ENCODE assay signal across 7 cellular contexts in the genomic region with DNA sequence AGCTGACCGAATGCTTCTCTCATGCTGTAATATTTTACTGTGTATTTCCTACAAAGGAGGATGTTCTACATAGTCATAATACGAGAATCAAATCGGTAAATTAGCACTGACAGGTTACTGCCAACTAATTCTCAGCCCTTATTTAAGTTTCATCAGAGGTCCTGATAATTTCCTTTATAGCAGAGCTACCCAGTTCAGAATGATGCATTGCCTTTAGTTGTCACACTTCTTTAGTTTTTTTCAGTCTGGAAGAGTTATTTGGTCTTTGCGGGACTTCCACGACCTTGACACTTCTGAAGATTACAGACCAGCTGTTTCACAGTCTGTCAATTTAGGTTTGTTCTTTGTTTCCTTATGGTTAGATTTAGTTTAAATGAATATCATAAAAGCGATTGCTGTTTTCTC.
DNase-seq lines count a peak whose midpoint lies in the region; ATAC-seq, FAIRE-seq and TF ChIP-seq lines count a peak whose summit lies in the region.
"Not testable (repeated sequence)": the region's sequence is repeated elsewhere in the genome, so short reads cannot be mapped to it uniquely, and the experiment has no call there.

No MANE protein-coding gene starts in this region.

- BruUV-seq in GM12878 (replicated peaks; lab: Mats Ljungman, UMichigan), result not testable (repeated sequence)

- TF ChIP-seq EP300 in GM12878 (IDR thresholded peaks at IDR 0.05; ENCODE audit: borderline replicate concordance in 1 of 2, control insufficient read depth in 1 of 2, low read depth in 2 of 2, low read length in 2 of 2), result not testable (repeated sequence)

- 19% methylated on average over 4 of the region's 6 CpGs for WGBS in GM12878 (ENCODE audit: insufficient coverage, insufficient replicate concordance, low lambda C conversion rate, missing lambda C conversion rate)

- not testable (repeated sequence) for H3K36me3 Mint-ChIP-seq in T-helper 17 cell (ENCODE audit: low read depth); memory B cell

- CTCF ChIA-PET in GM12878 (lab: Yijun Ruan, JAX), result interaction anchor here (0.8 to 3.4 kb wide), 6 partner anchors 10 to 33 kb away, joined by 3 to 16 read pairs (median 6); no protein-coding TSS in a partner anchor

- not testable (repeated sequence) for H2AFZ ChIP-seq in GM12878 (ENCODE audit: control insufficient read depth, low read depth, low read length)

- H3K27me3 Mint-ChIP-seq in T-helper 17 cell, memory B cell: not testable (repeated sequence)

- not testable (repeated sequence) for H3K36me3 ChIP-seq in GM12878 (ENCODE audit: control insufficient read depth in 2 of 2, insufficient read depth in 2 of 2, low read length in 1 of 2)

- DNase-seq in GM18507 (ENCODE audit: extremely low spot score, insufficient read length, low read depth); T-helper 17 cell; GM12878 (ENCODE audit: low read depth, low spot score); memory B cell (ENCODE audit: low spot score in 2 of 2): not testable (repeated sequence)

- RAD21 ChIA-PET in GM12878 (lab: Charles Lee; ENCODE audit: unreplicated experiment), result interaction anchor here (0.6 to 1.7 kb wide), 4 partner anchors 10 to 56 kb away, joined by 3 to 5 read pairs (median 3); no protein-coding TSS in a partner anchor

- not testable (repeated sequence) for H3K4me2 ChIP-seq in GM12878 (ENCODE audit: control insufficient read depth, insufficient read depth)

- POLR2A ChIA-PET in GM12878 (lab: Charles Lee), result interaction anchor here (1.2 kb wide), 1 partner anchor 65 kb away, joined by 3 read pairs; no protein-coding TSS in a partner anchor

- H4K20me1 ChIP-seq in GM12878 (ENCODE audit: control insufficient read depth, insufficient read depth), result not testable (repeated sequence)

- intact Hi-C loops in GM12878 (cut with micrococcal nuclease; ENCODE audit: unreplicated experiment), result not testable (repeated sequence)

- SMC1A ChIA-PET in GM12878 (lab: Charles Lee; ENCODE audit: uncharacterized antibody, unreplicated experiment), result interaction anchor here (0.7 to 3.1 kb wide), 9 partner anchors 10 to 65 kb away, joined by 3 to 18 read pairs (median 3); a partner anchor contains a TSS

- not testable (repeated sequence) for H3K4me3 ChIP-seq in GM12878

- peak; percentile 91 for FAIRE-seq in GM18507 (lab: Jason Lieb, UNC)
- not testable (repeated sequence) for FAIRE-seq in GM12878 (lab: Jason Lieb, UNC)

- peak overlapping the region; percentile 9 for H3K27ac Mint-ChIP-seq in T-helper 17 cell
- H3K27ac Mint-ChIP-seq in memory B cell, result peak overlapping the region; percentile 85

- H3K4me1 Mint-ChIP-seq in T-helper 17 cell (peaks cover 32% of the 10 kb centered on the region), memory B cell (peaks cover 44% of the 10 kb centered on the region)

- H3K9me3 ChIP-seq in T-helper 17 cell (ENCODE audit: control insufficient read depth, low read length, poor library complexity, severe bottlenecking); GM12878 (replicated peaks; ENCODE audit: control insufficient read depth, insufficient read depth, low read length): not testable (repeated sequence)

- peak; percentile 48 for ATAC-seq in GM19452 (IDR thresholded peaks at IDR 0.05; ENCODE audit: unreplicated experiment)
- peak; percentile 49 for ATAC-seq in HG02759 (IDR thresholded peaks at IDR 0.05; ENCODE audit: unreplicated experiment)
- ATAC-seq in HG03378 (IDR thresholded peaks at IDR 0.05; ENCODE audit: unreplicated experiment), result peak; percentile 40
- not testable (repeated sequence) for ATAC-seq in T-helper 17 cell
- peak; percentile 81 for ATAC-seq in GM12878
- peak; percentile 22 for ATAC-seq in memory B cell (ENCODE audit: low read depth)

- H3K79me2 ChIP-seq in GM12878 (ENCODE audit: control insufficient read depth, insufficient read depth, low read length), result peaks cover 47% of the 10 kb centered on the region

- 0 out of 2 replicates have a peak overlapping the region, but pooled peaks have one; percentile 22 for H3K27ac ChIP-seq in GM12878 (ENCODE audit: control insufficient read depth, insufficient read depth)

- not testable (repeated sequence) for H3K4me1 ChIP-seq in GM12878 (ENCODE audit: control insufficient read depth, insufficient read depth, low read length)

- TF ChIP-seq RAD21 in GM12878 (IDR thresholded peaks at IDR 0.05; ENCODE audit: insufficient read depth, low read depth, low read length), result not testable (repeated sequence)

- not testable (repeated sequence) for H3K9ac ChIP-seq in GM12878 (ENCODE audit: control insufficient read depth, insufficient read depth, low read length)

- H3K9me3 Mint-ChIP-seq in memory B cell, result not testable (repeated sequence)

- not testable (repeated sequence) for H3K27me3 ChIP-seq in GM12878 (replicated peaks in 1 of 2; ENCODE audit: control insufficient read depth in 2 of 2, insufficient read depth in 2 of 2, low read length in 1 of 2)

- in situ Hi-C loops in GM12878 (cut with MboI), result not testable (repeated sequence)

- H3K4me3 Mint-ChIP-seq in T-helper 17 cell, memory B cell: not testable (repeated sequence)

- not testable (repeated sequence) for TF ChIP-seq POLR2A in GM12878 (IDR thresholded peaks at IDR 0.05; ENCODE audit: low read depth, low read length)

- not testable (repeated sequence) for TF ChIP-seq CTCF in GM12878 (IDR thresholded peaks at IDR 0.05 in 2 of 3, conservative IDR thresholded peaks at IDR 0.05 in 1 of 3; ENCODE audit: control insufficient read depth in 2 of 3, extremely low read depth in 1 of 3, insufficient read depth in 1 of 3, low read depth in 3 of 3, low read length in 3 of 3)
